In genomic region chr6:139824864-139825263, GRCh38 we compare ENCODE assay signal across 27 cellular contexts.
"Had no signal": no experiment of that assay in that cellular context is flagged by ENCODE, and none has a peak within 500 bp of the region (broad histone marks: within the 10 kb centered on the region; RNA-seq: fewer than 3 reads in every experiment).

No MANE protein-coding gene starts in this region.

- H3K4me1 ChIP-seq: ascending aorta, breast epithelium had no signal

- H3K4me3 ChIP-seq: ascending aorta, breast epithelium, coronary artery, dorsolateral prefrontal cortex, esophagus squamous epithelium, heart left ventricle had no signal

- H3K9me3 ChIP-seq: ascending aorta, breast epithelium, esophagus squamous epithelium, heart left ventricle had no signal

- DNase-seq: activated B cell treated with CpG ODN at 0.5 μM for 24 hours; activated CD4-positive, alpha-beta T cell treated with anti-CD3 and anti-CD28 coated beads for 48 hours; activated CD4-positive, alpha-beta T cell treated with anti-CD3 and anti-CD28 coated beads, Interleukin-2, amount 50 U/mL, for 1 hour; activated CD4-positive, alpha-beta T cell treated with anti-CD3 and anti-CD28 coated beads, Interleukin-2, amount 50 U/mL, for 48 hours; activated CD8-positive, alpha-beta memory T cell treated with anti-CD3 and anti-CD28 coated beads for 24 hours; activated CD8-positive, alpha-beta T cell treated with anti-CD3 and anti-CD28 coated beads for 36 hours; activated gamma-delta T cell; activated naive CD4-positive, alpha-beta T cell; activated naive CD4-positive, alpha-beta T cell treated with anti-CD3 and anti-CD28 coated beads, Interleukin-2, amount 10 ng/mL, durations not matched to agents 7 days and 5 days; activated naive CD8-positive, alpha-beta T cell treated with anti-CD3 and anti-CD28 coated beads, Interleukin-2, amount 10 ng/mL, durations not matched to agents 7 days and 5 days; activated T-cell treated with anti-CD3 and anti-CD28 coated beads, Interleukin-2, amount 50 U/mL, for 4 hours; dorsolateral prefrontal cortex; effector CD4-positive, alpha-beta T cell; effector memory CD8-positive, alpha-beta T cell; esophagus squamous epithelium; foreskin fibroblast; heart left ventricle; T-helper 1 cell; T-helper 17 cell; T1000; WERI-Rb-1 had no signal

- H3K27ac ChIP-seq: ascending aorta, breast epithelium, coronary artery, dorsolateral prefrontal cortex, epithelial cell of prostate, esophagus squamous epithelium, heart left ventricle, WERI-Rb-1 had no signal

- H3K27me3 ChIP-seq: ascending aorta, breast epithelium, esophagus squamous epithelium, heart left ventricle had no signal

- H3K36me3 ChIP-seq: ascending aorta, breast epithelium, esophagus squamous epithelium, heart left ventricle, WERI-Rb-1 had no signal

- ATAC-seq: activated CD4-positive, CD25-positive, alpha-beta regulatory T cell treated with anti-CD3 and anti-CD28 coated beads, Interleukin-2, amount 50 U/mL, for 24 hours; activated CD8-positive, alpha-beta T cell treated with anti-CD3 and anti-CD28 coated beads for 36 hours; activated naive CD4-positive, alpha-beta T cell treated with anti-CD3 and anti-CD28 coated beads, Interleukin-2, amount 50 U/mL, for 72 hours; activated T-cell treated with anti-CD3 and anti-CD28 coated beads, Interleukin-2, amount 50 U/mL, for 4 hours; effector memory CD8-positive, alpha-beta T cell; heart left ventricle; T-helper 17 cell had no signal
